ENCODE assay signal across 23 cellular contexts in the genomic region with DNA sequence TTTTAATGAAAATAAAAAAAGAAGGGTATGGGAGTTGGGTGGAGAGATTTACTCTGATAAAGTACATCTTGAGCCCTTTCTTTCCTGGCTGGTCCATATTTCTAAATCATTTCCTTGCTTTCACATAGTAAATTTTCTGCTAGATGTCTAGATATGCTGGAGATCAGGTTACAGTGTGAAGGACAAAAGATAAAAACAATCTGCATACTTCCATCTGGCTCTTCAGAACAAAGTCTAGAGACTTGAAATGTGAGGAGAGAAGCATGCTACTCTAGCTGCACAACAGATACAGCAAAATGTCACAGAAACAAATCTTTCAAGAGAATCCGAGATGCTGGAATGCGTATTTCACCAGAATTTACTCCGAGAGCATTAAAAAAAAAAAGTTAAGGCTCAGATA. TPM values are rescaled to one million over a fixed set of nuclear protein-coding genes. Genes with fewer than 3 reads are reported as not detected.
DNase-seq lines count a peak whose midpoint lies in the region; ATAC-seq and TF ChIP-seq lines count a peak whose summit lies in the region.
"Had no signal": no experiment of that assay in that cellular context is flagged by ENCODE, and none has a peak within 500 bp of the region (broad histone marks: within the 10 kb centered on the region; RNA-seq: fewer than 3 reads in every experiment).

No MANE protein-coding gene starts in this region.

- H2AK5ac ChIP-seq in H9 (ENCODE audit: insufficient read length, low read length): no peak overlapping the region

- H4K5ac ChIP-seq in H9 (ENCODE audit: insufficient read length, low read depth, low read length): no peak overlapping the region

- H3K4ac ChIP-seq in H9 (ENCODE audit: low read depth, low read length): no peak overlapping the region

- H3T11ph ChIP-seq in H9 (ENCODE audit: low read length): no peak overlapping the region

- H2BK120ac ChIP-seq in H9 (ENCODE audit: low read depth, low read length, poor library complexity, severe bottlenecking): no peak overlapping the region

- H4K91ac ChIP-seq in H9 (ENCODE audit: insufficient read length, low read depth, low read length): no peak overlapping the region

- H3K4me1 Mint-ChIP-seq in H9: peaks cover 16 to 18% of the 10 kb centered on the region in 2 experiments
- H3K4me1 Mint-ChIP-seq in immature natural killer cell: peaks cover 16 to 19% of the 10 kb centered on the region in 2 donors

- H3F3A ChIP-seq in GM23248 (ENCODE audit: insufficient read depth): peaks cover 51% of the 10 kb centered on the region

- in situ Hi-C loops in GM23248 (cut with MboI): no loop called here

- no peak for TF ChIP-seq CTCF in choroid plexus epithelial cell (conservative IDR thresholded peaks at IDR 0.05; ENCODE audit: low read depth, low read length)
- TF ChIP-seq CTCF in neutrophil (IDR thresholded peaks at IDR 0.05): no peak
- TF ChIP-seq CTCF in H9 (conservative IDR thresholded peaks at IDR 0.05): no peak

- DNase-seq in GM23248 (no peak), NCI-H69 (lab: John Stamatoyannopoulos, UW) (peak; percentile 10), choroid plexus epithelial cell (ENCODE audit: low read depth) (peak; percentile 81), H9 (no peak), immature natural killer cell (no peak)
- DNase-seq: activated CD4-positive, alpha-beta T cell treated with anti-CD3 and anti-CD28 coated beads for 4 hours; AML-193; aorta; Calu3; cortex of kidney; glutamatergic neuron; HCEC 1CT; naive thymus-derived CD4-positive, alpha-beta T cell; NCI-H446; SIG-M5; thyroid gland had no signal

- H3K36me3 Mint-ChIP-seq in H9 (ENCODE audit: insufficient read depth in 1 of 3, low read depth in 3 of 3): no peaks in the 10 kb centered on the region; a peak in 1 of 7 replicates
- no peaks in the 10 kb centered on the region for H3K36me3 Mint-ChIP-seq in immature natural killer cell
- H3K36me3 Mint-ChIP-seq: stimulated activated effector memory CD8-positive, alpha-beta T cell treated with anti-CD3 and anti-CD28 coated beads, Interleukin-12 subunit alpha, Interleukin-12 subunit beta, amount 100 ng/mL, for 72 hours had no signal

- H3K9me3 Mint-ChIP-seq in H9 (no peaks in the 10 kb centered on the region; a peak in 1 of 5 replicates), immature natural killer cell (no peaks in the 10 kb centered on the region)
- H3K9me3 Mint-ChIP-seq: naive thymus-derived CD4-positive, alpha-beta T cell; stimulated activated effector memory CD8-positive, alpha-beta T cell treated with anti-CD3 and anti-CD28 coated beads, Interleukin-12 subunit alpha, Interleukin-12 subunit beta, amount 100 ng/mL, for 72 hours; T-helper 2 cell treated with Interferon-gamma antibody and Interleukin-4, amounts not matched to agents 5 μg/mL and 100 μg/mL, for 36 hours had no signal

- H2AFZ ChIP-seq in GM23248 (no peak overlapping the region; the same call in 1 of the 2 replicates), H9 (ENCODE audit: low read length) (no peak overlapping the region)

- H4K20me1 ChIP-seq in GM23248 (ENCODE audit: insufficient read depth) (no peaks in the 10 kb centered on the region), H9 (ENCODE audit: control insufficient read depth, insufficient read depth, insufficient read length) (no peaks in the 10 kb centered on the region)

- H3K4me2 ChIP-seq in GM23248 (ENCODE audit: unreplicated experiment) (peak overlapping the region; percentile 75), H9 (ENCODE audit: insufficient read depth, insufficient read length, low read length) (no peak overlapping the region)

- no peaks in the 10 kb centered on the region for H3K23me2 ChIP-seq in H9 (ENCODE audit: insufficient read length, low read depth, low read length, poor library complexity, severe bottlenecking)

- peaks cover 43% of the 10 kb centered on the region for H3K79me2 ChIP-seq in GM23248 (ENCODE audit: insufficient read depth)
- no peaks in the 10 kb centered on the region for H3K79me2 ChIP-seq in H9 (ENCODE audit: insufficient read depth, low read length)

- peaks cover 47% of the 10 kb centered on the region for H3K4me1 ChIP-seq in GM23248 (ENCODE audit: insufficient read depth)
- peaks cover 66 to 68% of the 10 kb centered on the region in 2 experiments for H3K4me1 ChIP-seq in neutrophil (ENCODE audit: control insufficient read depth in 1 of 2, insufficient read depth in 1 of 2, low read depth in 1 of 2, low read length in 1 of 2)
- H3K4me1 ChIP-seq in H9 (ENCODE audit: insufficient read depth, low read length): peaks cover 11% of the 10 kb centered on the region

- H3K56ac ChIP-seq in H9 (ENCODE audit: insufficient read length, low read depth, low read length): no peak overlapping the region

- H3K27me3 ChIP-seq in GM23248 (replicated peaks; ENCODE audit: insufficient read depth): no peaks in the 10 kb centered on the region
- H3K27me3 ChIP-seq in neutrophil: no peaks in the 10 kb centered on the region
- no peaks in the 10 kb centered on the region for H3K27me3 ChIP-seq in H9 (ENCODE audit: insufficient read depth, low read length)
- H3K27me3 ChIP-seq: thyroid gland had no signal

- H2BK12ac ChIP-seq in H9 (ENCODE audit: insufficient read length, low read depth, low read length): no peak overlapping the region

- no peaks in the 10 kb centered on the region for H3K9me2 ChIP-seq in GM23248 (ENCODE audit: insufficient read depth)

- H3K4me3 Mint-ChIP-seq in H9 (no peak overlapping the region), immature natural killer cell (no peak overlapping the region)
- H3K4me3 Mint-ChIP-seq: stimulated activated effector memory CD8-positive, alpha-beta T cell treated with anti-CD3 and anti-CD28 coated beads, Interleukin-12 subunit alpha, Interleukin-12 subunit beta, amount 100 ng/mL, for 72 hours; T-helper 2 cell treated with Interferon-gamma antibody and Interleukin-4, amounts not matched to agents 5 μg/mL and 100 μg/mL, for 36 hours had no signal

- no peak overlapping the region for H3K4me3 ChIP-seq in GM23248
- H3K4me3 ChIP-seq in choroid plexus epithelial cell (ENCODE audit: low read depth, low read length): no peak overlapping the region
- no peak overlapping the region for H3K4me3 ChIP-seq in neutrophil (ENCODE audit: low read depth in 1 of 2, low read length in 1 of 2)
- H3K4me3 ChIP-seq: lung, thyroid gland had no signal

- H3K14ac ChIP-seq in H9 (ENCODE audit: insufficient read depth, low read length): no peak overlapping the region

- H3K27me3 Mint-ChIP-seq in H9 (ENCODE audit: low read depth): no peaks in the 10 kb centered on the region
- H3K27me3 Mint-ChIP-seq in immature natural killer cell (ENCODE audit: low read depth in 3 of 3): peaks cover 0 to 2% (median 0%) of the 10 kb centered on the region in 3 donors

- ATAC-seq in GM19452 (IDR thresholded peaks at IDR 0.05; ENCODE audit: unreplicated experiment) (no peak), GM18517 (IDR thresholded peaks at IDR 0.05; ENCODE audit: unreplicated experiment) (no peak)
- ATAC-seq: naive thymus-derived CD4-positive, alpha-beta T cell; stimulated activated effector memory CD8-positive, alpha-beta T cell treated with anti-CD3 and anti-CD28 coated beads, Interleukin-12 subunit alpha, Interleukin-12 subunit beta, amount 100 ng/mL, for 72 hours had no signal

- H2BK5ac ChIP-seq in H9 (ENCODE audit: insufficient read length, low read length): no peak overlapping the region

- H2BK15ac ChIP-seq in H9 (ENCODE audit: low read depth, low read length): no peak overlapping the region

- H3K18ac ChIP-seq in H9 (ENCODE audit: insufficient read length, low read depth, low read length): no peak overlapping the region

- H4K8ac ChIP-seq in H9 (replicated peaks; ENCODE audit: insufficient read length, low read depth, low read length): no peak overlapping the region

- H3K27ac Mint-ChIP-seq in H9 (no peak overlapping the region), immature natural killer cell (no peak overlapping the region)
- H3K27ac Mint-ChIP-seq: naive thymus-derived CD4-positive, alpha-beta T cell; stimulated activated effector memory CD8-positive, alpha-beta T cell treated with anti-CD3 and anti-CD28 coated beads, Interleukin-12 subunit alpha, Interleukin-12 subunit beta, amount 100 ng/mL, for 72 hours; T-helper 2 cell treated with Interferon-gamma antibody and Interleukin-4, amounts not matched to agents 5 μg/mL and 100 μg/mL, for 36 hours had no signal

- H3K36me3 ChIP-seq in GM23248 (ENCODE audit: low read depth) (no peaks in the 10 kb centered on the region), neutrophil (no peaks in the 10 kb centered on the region)
- H3K36me3 ChIP-seq: thyroid gland had no signal

- H3K9me3 ChIP-seq in GM23248 (ENCODE audit: low read depth) (no peaks in the 10 kb centered on the region), neutrophil (no peaks in the 10 kb centered on the region), H9 (ENCODE audit: control insufficient read depth, low read depth, low read length) (no peaks in the 10 kb centered on the region)
- H3K9me3 ChIP-seq: thyroid gland had no signal

- H3K27ac ChIP-seq in GM23248: peak overlapping the region; percentile 83
- peak overlapping the region; percentile 82 for H3K27ac ChIP-seq in neutrophil
- H3K27ac ChIP-seq in H9 (ENCODE audit: insufficient read length, low read depth, low read length): no peak overlapping the region
- H3K27ac ChIP-seq: epithelial cell of prostate, thyroid gland had no signal

- H2BK20ac ChIP-seq in H9 (ENCODE audit: low read depth, low read length, poor library complexity, severe bottlenecking): no peak overlapping the region

- H3K79me1 ChIP-seq in H9 (ENCODE audit: insufficient read depth, low read depth, low read length, poor library complexity, severe bottlenecking): no peaks in the 10 kb centered on the region

- WGBS in GM23248 (ENCODE audit: low coverage in 1 of 2, low lambda C conversion rate in 2 of 2, missing lambda C conversion rate in 2 of 2), 2 experiments: 77 to 79% methylated on average over 3 of the region's 3 CpGs
- WGBS in H9 (ENCODE audit: extremely low coverage, insufficient read length, low lambda C conversion rate): no CpG with 5 or more reads among the region's 3 CpGs

- H3K9ac ChIP-seq in GM23248: 0 out of 2 replicates have a peak overlapping the region, but pooled peaks have one; percentile 71
- H3K9ac ChIP-seq in H9 (ENCODE audit: extremely low read depth, insufficient read length, low read length): no peak overlapping the region

- H3K23ac ChIP-seq in H9 (ENCODE audit: insufficient read length, low read depth, low read length): no peak overlapping the region

RNA-seq across cellular contexts. Expression of a gene that starts 42.2 kb away (rescaled TPM):
- 37.4 and 52.5 TPM in 2 replicates for total RNA-seq in GM23248 (2014; rRNA removed; shearing (Covaris generic))
- polyA plus RNA-seq in GM23248 (2016; fragmentation: Nextera tagmentation; extraction: Ambion mirVana): 57.6 and 59.9 TPM in 2 replicates
- total RNA-seq in H9 (2021): 71.3 and 75.3 TPM in 2 replicates
- polyA plus RNA-seq in immature natural killer cell: 100 to 1,000 TPM in 1 of 3 donors, 10 to 100 TPM in 2; 68.2 to 133 (median 84.0) TPM

Comparison
In these comparisons a context has a peak if more than half of its experiments do, and no peak if none do; other contexts are left out.
1. DNase-seq: peak in NCI-H69 (single experiment) and choroid plexus epithelial cell (single experiment); none in GM23248 (single experiment), H9 (single experiment) and immature natural killer cell (0 of 3).